1 cellular context compared by ENCODE assay signal in the genomic region with DNA sequence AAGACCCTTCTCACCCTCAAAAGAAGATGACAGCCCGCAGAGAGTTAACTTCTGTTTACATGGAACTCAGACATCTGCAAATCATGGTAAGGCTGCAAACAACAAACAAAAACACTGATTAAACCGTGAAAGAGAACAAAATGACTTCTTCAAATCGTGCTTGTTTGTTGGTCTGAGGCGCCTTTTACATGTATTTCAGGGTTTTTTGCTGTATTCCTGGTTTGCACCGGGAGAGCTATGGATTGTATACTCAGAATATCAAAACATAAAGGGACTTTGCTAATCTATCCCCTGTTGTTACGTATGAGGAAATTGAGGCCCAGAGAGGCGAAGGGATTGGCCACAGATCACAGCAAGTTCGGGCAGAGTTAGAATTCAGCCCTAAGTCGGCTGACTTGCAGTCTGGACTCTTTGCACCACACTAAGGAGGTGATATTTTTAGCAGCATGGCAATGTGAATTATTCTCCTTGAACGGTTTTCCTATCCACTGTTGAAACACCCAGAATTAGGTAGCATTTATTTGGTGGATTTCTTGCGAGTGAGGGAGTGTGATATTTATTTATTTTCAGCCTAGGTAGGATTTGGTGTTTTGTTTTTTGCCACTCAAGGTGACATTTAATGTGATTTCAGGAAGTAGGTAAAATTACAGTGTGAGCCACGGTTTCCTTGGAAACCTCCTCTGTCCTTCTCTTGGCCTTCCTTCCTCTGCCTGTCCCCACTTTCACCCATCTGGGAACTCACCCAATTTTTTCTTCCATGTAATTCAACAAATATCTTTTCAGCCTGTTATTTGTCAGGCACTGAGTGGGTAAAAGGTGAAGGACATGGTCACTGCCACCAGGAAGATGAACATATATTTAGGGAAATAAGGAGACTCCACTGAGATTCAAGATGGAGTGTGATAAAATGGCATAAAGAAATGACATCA.
TF ChIP-seq lines count a peak whose summit lies in the region.

No MANE protein-coding gene starts in this region.

TF ChIP-seq in HepG2, 621 proteins besides CTCF, POLR2A, EP300 and RAD21 (continued from another document and continues in another):
- no peak for TF ChIP-seq NFKBIZ (CRISPR knock-in tag; IDR thresholded peaks at IDR 0.05)
- no peak for TF ChIP-seq ZNF572 (CRISPR knock-in tag; IDR thresholded peaks at IDR 0.05)
- TF ChIP-seq ZNF737 (CRISPR knock-in tag; IDR thresholded peaks at IDR 0.05; ENCODE audit: borderline replicate concordance): no peak
- TF ChIP-seq CEBPG (CRISPR knock-in tag; IDR thresholded peaks at IDR 0.05): no peak
- no peak; the same call in 1 of the 2 replicates for TF ChIP-seq SPEN (CRISPR knock-in tag; IDR thresholded peaks at IDR 0.05; ENCODE audit: low read depth)
- no peak for TF ChIP-seq ZZZ3 (CRISPR knock-in tag; IDR thresholded peaks at IDR 0.05; ENCODE audit: borderline replicate concordance)
- TF ChIP-seq AGO2 (optimal IDR thresholded peaks at IDR 0.05; ENCODE audit: low read depth, low read length): no peak
- no peak for TF ChIP-seq SIN3B (IDR thresholded peaks at IDR 0.05; ENCODE audit: low read length)
- TF ChIP-seq NR3C1 (CRISPR knock-in tag; IDR thresholded peaks at IDR 0.05): no peak
- TF ChIP-seq HNF4G (IDR thresholded peaks at IDR 0.05; ENCODE audit: borderline replicate concordance, low read depth, low read length): no peak
- no peak for TF ChIP-seq HNF4G (CRISPR knock-in tag; IDR thresholded peaks at IDR 0.05; ENCODE audit: borderline replicate concordance, low read depth)
- TF ChIP-seq RCOR2 (CRISPR knock-in tag; IDR thresholded peaks at IDR 0.05): no peak
- TF ChIP-seq MYNN (CRISPR knock-in tag; IDR thresholded peaks at IDR 0.05; ENCODE audit: low read depth): no peak
- TF ChIP-seq TCF7 (IDR thresholded peaks at IDR 0.05; ENCODE audit: low read depth): no peak
- TF ChIP-seq ZNF570 (CRISPR knock-in tag; IDR thresholded peaks at IDR 0.05; ENCODE audit: borderline replicate concordance): no peak
- TF ChIP-seq SP1 (IDR thresholded peaks at IDR 0.05): no peak
- TF ChIP-seq SP1 (CRISPR knock-in tag; IDR thresholded peaks at IDR 0.05): no peak
- no peak for TF ChIP-seq SSRP1 (CRISPR knock-in tag; IDR thresholded peaks at IDR 0.05)
- TF ChIP-seq MEIS1 (CRISPR knock-in tag; IDR thresholded peaks at IDR 0.05; ENCODE audit: borderline replicate concordance): no peak
- TF ChIP-seq NR2F1 (CRISPR knock-in tag; IDR thresholded peaks at IDR 0.05): no peak
- TF ChIP-seq ZFP90 (CRISPR knock-in tag; IDR thresholded peaks at IDR 0.05; ENCODE audit: borderline replicate concordance): 0 out of 2 replicates have a peak, but pooled peaks have one; percentile 53
- 0 out of 2 replicates have a peak, but pooled peaks have one; percentile 9 for TF ChIP-seq ZNF816 (CRISPR knock-in tag; IDR thresholded peaks at IDR 0.05; ENCODE audit: borderline replicate concordance)
- no peak for TF ChIP-seq MIXL1 (CRISPR knock-in tag; IDR thresholded peaks at IDR 0.05)
- 0 out of 2 replicates have a peak, but pooled peaks have one; percentile 19 for TF ChIP-seq MEF2D (CRISPR knock-in tag; IDR thresholded peaks at IDR 0.05)
- TF ChIP-seq, protein P1, sequence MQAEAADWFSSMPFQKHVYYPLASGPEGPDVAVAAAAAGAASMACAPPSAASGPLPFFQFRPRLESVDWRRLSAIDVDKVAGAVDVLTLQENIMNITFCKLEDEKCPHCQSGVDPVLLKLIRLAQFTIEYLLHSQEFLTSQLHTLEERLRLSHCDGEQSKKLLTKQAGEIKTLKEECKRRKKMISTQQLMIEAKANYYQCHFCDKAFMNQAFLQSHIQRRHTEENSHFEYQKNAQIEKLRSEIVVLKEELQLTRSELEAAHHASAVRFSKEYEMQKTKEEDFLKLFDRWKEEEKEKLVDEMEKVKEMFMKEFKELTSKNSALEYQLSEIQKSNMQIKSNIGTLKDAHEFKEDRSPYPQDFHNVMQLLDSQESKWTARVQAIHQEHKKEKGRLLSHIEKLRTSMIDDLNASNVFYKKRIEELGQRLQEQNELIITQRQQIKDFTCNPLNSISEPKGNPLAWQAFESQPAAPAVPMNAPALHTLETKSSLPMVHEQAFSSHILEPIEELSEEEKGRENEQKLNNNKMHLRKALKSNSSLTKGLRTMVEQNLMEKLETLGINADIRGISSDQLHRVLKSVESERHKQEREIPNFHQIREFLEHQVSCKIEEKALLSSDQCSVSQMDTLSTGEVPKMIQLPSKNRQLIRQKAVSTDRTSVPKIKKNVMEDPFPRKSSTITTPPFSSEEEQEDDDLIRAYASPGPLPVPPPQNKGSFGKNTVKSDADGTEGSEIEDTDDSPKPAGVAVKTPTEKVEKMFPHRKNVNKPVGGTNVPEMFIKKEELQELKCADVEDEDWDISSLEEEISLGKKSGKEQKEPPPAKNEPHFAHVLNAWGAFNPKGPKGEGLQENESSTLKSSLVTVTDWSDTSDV (CRISPR knock-in tag; IDR thresholded peaks at IDR 0.05): no peak
- TF ChIP-seq, protein P2, sequence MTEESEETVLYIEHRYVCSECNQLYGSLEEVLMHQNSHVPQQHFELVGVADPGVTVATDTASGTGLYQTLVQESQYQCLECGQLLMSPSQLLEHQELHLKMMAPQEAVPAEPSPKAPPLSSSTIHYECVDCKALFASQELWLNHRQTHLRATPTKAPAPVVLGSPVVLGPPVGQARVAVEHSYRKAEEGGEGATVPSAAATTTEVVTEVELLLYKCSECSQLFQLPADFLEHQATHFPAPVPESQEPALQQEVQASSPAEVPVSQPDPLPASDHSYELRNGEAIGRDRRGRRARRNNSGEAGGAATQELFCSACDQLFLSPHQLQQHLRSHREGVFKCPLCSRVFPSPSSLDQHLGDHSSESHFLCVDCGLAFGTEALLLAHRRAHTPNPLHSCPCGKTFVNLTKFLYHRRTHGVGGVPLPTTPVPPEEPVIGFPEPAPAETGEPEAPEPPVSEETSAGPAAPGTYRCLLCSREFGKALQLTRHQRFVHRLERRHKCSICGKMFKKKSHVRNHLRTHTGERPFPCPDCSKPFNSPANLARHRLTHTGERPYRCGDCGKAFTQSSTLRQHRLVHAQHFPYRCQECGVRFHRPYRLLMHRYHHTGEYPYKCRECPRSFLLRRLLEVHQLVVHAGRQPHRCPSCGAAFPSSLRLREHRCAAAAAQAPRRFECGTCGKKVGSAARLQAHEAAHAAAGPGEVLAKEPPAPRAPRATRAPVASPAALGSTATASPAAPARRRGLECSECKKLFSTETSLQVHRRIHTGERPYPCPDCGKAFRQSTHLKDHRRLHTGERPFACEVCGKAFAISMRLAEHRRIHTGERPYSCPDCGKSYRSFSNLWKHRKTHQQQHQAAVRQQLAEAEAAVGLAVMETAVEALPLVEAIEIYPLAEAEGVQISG (CRISPR knock-in tag; IDR thresholded peaks at IDR 0.05): no peak
- no peak for TF ChIP-seq ZNF180 (CRISPR knock-in tag; IDR thresholded peaks at IDR 0.05; ENCODE audit: borderline replicate concordance, low read depth)
- TF ChIP-seq, protein P3, sequence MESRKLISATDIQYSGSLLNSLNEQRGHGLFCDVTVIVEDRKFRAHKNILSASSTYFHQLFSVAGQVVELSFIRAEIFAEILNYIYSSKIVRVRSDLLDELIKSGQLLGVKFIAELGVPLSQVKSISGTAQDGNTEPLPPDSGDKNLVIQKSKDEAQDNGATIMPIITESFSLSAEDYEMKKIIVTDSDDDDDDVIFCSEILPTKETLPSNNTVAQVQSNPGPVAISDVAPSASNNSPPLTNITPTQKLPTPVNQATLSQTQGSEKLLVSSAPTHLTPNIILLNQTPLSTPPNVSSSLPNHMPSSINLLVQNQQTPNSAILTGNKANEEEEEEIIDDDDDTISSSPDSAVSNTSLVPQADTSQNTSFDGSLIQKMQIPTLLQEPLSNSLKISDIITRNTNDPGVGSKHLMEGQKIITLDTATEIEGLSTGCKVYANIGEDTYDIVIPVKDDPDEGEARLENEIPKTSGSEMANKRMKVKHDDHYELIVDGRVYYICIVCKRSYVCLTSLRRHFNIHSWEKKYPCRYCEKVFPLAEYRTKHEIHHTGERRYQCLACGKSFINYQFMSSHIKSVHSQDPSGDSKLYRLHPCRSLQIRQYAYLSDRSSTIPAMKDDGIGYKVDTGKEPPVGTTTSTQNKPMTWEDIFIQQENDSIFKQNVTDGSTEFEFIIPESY (CRISPR knock-in tag; IDR thresholded peaks at IDR 0.05): no peak
- TF ChIP-seq, protein P4, sequence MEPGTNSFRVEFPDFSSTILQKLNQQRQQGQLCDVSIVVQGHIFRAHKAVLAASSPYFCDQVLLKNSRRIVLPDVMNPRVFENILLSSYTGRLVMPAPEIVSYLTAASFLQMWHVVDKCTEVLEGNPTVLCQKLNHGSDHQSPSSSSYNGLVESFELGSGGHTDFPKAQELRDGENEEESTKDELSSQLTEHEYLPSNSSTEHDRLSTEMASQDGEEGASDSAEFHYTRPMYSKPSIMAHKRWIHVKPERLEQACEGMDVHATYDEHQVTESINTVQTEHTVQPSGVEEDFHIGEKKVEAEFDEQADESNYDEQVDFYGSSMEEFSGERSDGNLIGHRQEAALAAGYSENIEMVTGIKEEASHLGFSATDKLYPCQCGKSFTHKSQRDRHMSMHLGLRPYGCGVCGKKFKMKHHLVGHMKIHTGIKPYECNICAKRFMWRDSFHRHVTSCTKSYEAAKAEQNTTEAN (CRISPR knock-in tag; conservative IDR thresholded peaks at IDR 0.05): no peak
- no peak for TF ChIP-seq NFIC (IDR thresholded peaks at IDR 0.05; ENCODE audit: low read length)
- TF ChIP-seq TEAD3 (CRISPR knock-in tag; optimal IDR thresholded peaks at IDR 0.05; ENCODE audit: borderline replicate concordance): no peak
- TF ChIP-seq SOX5 (CRISPR knock-in tag; IDR thresholded peaks at IDR 0.05; ENCODE audit: borderline replicate concordance): no peak
- 0 out of 2 replicates have a peak, but pooled peaks have one; percentile 26 for TF ChIP-seq CC2D1A (CRISPR knock-in tag; IDR thresholded peaks at IDR 0.05)
- TF ChIP-seq CHCHD3 (CRISPR knock-in tag; IDR thresholded peaks at IDR 0.05): no peak
- TF ChIP-seq PCBP1 (IDR thresholded peaks at IDR 0.05; ENCODE audit: borderline replicate concordance, low read depth, low read length): no peak
- TF ChIP-seq, protein P5, sequence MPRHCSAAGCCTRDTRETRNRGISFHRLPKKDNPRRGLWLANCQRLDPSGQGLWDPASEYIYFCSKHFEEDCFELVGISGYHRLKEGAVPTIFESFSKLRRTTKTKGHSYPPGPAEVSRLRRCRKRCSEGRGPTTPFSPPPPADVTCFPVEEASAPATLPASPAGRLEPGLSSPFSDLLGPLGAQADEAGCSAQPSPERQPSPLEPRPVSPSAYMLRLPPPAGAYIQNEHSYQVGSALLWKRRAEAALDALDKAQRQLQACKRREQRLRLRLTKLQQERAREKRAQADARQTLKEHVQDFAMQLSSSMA (CRISPR knock-in tag; IDR thresholded peaks at IDR 0.05): no peak
- TF ChIP-seq, protein P6, sequence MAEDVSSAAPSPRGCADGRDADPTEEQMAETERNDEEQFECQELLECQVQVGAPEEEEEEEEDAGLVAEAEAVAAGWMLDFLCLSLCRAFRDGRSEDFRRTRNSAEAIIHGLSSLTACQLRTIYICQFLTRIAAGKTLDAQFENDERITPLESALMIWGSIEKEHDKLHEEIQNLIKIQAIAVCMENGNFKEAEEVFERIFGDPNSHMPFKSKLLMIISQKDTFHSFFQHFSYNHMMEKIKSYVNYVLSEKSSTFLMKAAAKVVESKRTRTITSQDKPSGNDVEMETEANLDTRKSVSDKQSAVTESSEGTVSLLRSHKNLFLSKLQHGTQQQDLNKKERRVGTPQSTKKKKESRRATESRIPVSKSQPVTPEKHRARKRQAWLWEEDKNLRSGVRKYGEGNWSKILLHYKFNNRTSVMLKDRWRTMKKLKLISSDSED (CRISPR knock-in tag; IDR thresholded peaks at IDR 0.05): no peak
- TF ChIP-seq, protein P7, sequence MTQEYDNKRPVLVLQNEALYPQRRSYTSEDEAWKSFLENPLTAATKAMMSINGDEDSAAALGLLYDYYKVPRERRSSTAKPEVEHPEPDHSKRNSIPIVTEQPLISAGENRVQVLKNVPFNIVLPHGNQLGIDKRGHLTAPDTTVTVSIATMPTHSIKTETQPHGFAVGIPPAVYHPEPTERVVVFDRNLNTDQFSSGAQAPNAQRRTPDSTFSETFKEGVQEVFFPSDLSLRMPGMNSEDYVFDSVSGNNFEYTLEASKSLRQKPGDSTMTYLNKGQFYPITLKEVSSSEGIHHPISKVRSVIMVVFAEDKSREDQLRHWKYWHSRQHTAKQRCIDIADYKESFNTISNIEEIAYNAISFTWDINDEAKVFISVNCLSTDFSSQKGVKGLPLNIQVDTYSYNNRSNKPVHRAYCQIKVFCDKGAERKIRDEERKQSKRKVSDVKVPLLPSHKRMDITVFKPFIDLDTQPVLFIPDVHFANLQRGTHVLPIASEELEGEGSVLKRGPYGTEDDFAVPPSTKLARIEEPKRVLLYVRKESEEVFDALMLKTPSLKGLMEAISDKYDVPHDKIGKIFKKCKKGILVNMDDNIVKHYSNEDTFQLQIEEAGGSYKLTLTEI (CRISPR knock-in tag; conservative IDR thresholded peaks at IDR 0.05): no peak
- no peak for TF ChIP-seq MAFF (IDR thresholded peaks at IDR 0.05; ENCODE audit: low read depth, low read length)
- TF ChIP-seq FOXP1 (IDR thresholded peaks at IDR 0.05): no peak
- no peak for TF ChIP-seq FOXP1 (CRISPR knock-in tag; IDR thresholded peaks at IDR 0.05)
- no peak for TF ChIP-seq STAT5B (CRISPR knock-in tag; IDR thresholded peaks at IDR 0.05)
- TF ChIP-seq ZNF256 (CRISPR knock-in tag; conservative IDR thresholded peaks at IDR 0.05): no peak
- TF ChIP-seq HOXA9 (CRISPR knock-in tag; IDR thresholded peaks at IDR 0.05; ENCODE audit: borderline replicate concordance): no peak
- TF ChIP-seq, protein P8, sequence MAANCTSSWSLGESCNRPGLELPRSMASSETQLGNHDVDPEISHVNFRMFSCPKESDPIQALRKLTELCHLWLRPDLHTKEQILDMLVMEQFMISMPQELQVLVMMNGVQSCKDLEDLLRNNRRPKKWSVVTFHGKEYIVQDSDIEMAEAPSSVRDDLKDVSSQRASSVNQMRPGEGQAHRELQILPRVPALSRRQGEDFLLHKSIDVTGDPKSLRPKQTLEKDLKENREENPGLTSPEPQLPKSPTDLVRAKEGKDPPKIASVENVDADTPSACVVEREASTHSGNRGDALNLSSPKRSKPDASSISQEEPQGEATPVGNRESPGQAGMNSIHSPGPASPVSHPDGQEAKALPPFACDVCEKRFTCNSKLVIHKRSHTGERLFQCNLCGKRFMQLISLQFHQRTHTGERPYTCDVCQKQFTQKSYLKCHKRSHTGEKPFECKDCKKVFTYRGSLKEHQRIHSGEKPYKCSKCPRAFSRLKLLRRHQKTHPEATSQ (CRISPR knock-in tag; IDR thresholded peaks at IDR 0.05; ENCODE audit: borderline replicate concordance): 0 out of 2 replicates have a peak, but pooled peaks have one; percentile 8
- TF ChIP-seq, protein P9, sequence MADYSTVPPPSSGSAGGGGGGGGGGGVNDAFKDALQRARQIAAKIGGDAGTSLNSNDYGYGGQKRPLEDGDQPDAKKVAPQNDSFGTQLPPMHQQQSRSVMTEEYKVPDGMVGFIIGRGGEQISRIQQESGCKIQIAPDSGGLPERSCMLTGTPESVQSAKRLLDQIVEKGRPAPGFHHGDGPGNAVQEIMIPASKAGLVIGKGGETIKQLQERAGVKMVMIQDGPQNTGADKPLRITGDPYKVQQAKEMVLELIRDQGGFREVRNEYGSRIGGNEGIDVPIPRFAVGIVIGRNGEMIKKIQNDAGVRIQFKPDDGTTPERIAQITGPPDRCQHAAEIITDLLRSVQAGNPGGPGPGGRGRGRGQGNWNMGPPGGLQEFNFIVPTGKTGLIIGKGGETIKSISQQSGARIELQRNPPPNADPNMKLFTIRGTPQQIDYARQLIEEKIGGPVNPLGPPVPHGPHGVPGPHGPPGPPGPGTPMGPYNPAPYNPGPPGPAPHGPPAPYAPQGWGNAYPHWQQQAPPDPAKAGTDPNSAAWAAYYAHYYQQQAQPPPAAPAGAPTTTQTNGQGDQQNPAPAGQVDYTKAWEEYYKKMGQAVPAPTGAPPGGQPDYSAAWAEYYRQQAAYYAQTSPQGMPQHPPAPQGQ (CRISPR knock-in tag; IDR thresholded peaks at IDR 0.05; ENCODE audit: borderline replicate concordance): no peak
